Comparison of ENCODE assay signal across 13 cellular contexts in the genomic region with DNA sequence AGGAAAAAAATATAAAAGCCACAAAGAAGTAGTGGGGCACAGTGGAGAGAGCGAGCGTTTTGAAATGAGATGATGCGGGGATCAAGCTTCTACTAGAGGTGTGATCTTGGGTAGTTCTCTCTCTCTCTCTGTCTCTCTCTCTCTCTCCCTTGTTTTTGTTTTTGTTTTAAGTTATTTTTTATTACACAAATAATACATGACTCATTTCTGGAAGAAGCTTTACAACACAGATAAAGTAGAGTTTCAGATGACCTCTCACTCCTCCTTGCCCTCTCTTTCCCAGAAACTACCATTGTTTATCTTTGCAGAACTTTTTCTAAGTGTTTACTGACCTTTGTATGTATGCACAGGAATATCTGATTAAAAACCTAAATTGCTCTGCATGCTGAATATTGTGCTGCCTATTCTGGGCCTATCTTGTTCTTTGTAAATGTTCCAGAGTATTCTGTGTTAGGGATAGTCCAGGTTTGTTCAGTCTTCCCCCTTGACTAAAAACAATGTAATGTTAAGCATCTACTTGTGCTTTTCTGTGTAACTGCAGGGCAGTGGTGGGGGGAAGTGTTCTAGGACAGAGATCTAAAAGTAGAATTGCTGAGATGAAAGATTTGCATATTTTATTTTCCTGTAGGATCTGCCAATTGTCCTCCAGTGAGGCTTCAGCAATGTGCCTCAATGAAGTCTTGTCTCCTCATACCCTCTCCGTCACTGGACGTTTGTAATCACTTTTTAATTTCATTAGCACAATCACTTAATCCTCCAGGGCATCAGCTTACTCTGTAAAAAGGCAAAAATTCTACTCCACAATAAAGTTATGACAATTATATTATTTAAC. TPM values are rescaled to one million over a fixed set of nuclear protein-coding genes. Genes with fewer than 3 reads are reported as not detected.
DNase-seq lines count a peak whose midpoint lies in the region; TF ChIP-seq lines count a peak whose summit lies in the region.
"Had no signal": no experiment of that assay in that cellular context is flagged by ENCODE, and none has a peak within 500 bp of the region (broad histone marks: within the 10 kb centered on the region; RNA-seq: fewer than 3 reads in every experiment).

No MANE protein-coding gene starts in this region.

- DNase-seq in EH (ENCODE audit: low read depth) (peak; percentile 59), foreskin fibroblast (peak; percentile 15 to 51), epidermal melanocyte (ENCODE audit: insufficient read length, low spot score) (no peak), DMS 273 treated with DMSO at 0.1 percent for 48 hours (lab: John Stamatoyannopoulos, UW) (no peak), cardiac septum (ENCODE audit: low spot score) (no peak)
- DNase-seq: effector CD8-positive, alpha-beta T cell; hippocampal formation; left ventricle myocardium superior; NCI-H2171 treated with DMSO at 0.1 percent for 48 hours; sigmoid colon had no signal

- intact Hi-C loops in cardiac septum (cut with DNase I) = no loop called here

- H3K4me3 ChIP-seq in foreskin fibroblast (ENCODE audit: low read depth in 1 of 2, low read length in 2 of 2) = no peak overlapping the region
- H3K4me3 ChIP-seq: sigmoid colon had no signal

- peaks cover 92% of the 10 kb centered on the region for H3K4me1 Mint-ChIP-seq in activated naive CD8-positive, alpha-beta T cell (ENCODE audit: low read depth)
- H3K4me1 Mint-ChIP-seq: neural crest cell had no signal

- peak overlapping the region; percentile 46 for H3K4me3 Mint-ChIP-seq in activated naive CD8-positive, alpha-beta T cell
- H3K4me3 Mint-ChIP-seq: neural crest cell had no signal

- no peak for TF ChIP-seq CTCF in foreskin fibroblast (IDR thresholded peaks at IDR 0.05; ENCODE audit: low read depth, low read length)

- H3K27me3 Mint-ChIP-seq in activated naive CD8-positive, alpha-beta T cell = no peaks in the 10 kb centered on the region

- peaks cover 5% of the 10 kb centered on the region for H3K36me3 Mint-ChIP-seq in activated naive CD8-positive, alpha-beta T cell

- H3K27ac Mint-ChIP-seq in activated naive CD8-positive, alpha-beta T cell = peak overlapping the region; percentile 89

- H3K9me3 Mint-ChIP-seq in activated naive CD8-positive, alpha-beta T cell (ENCODE audit: low read depth) = no peaks in the 10 kb centered on the region

- peak overlapping the region; percentile 27 for H3K27ac ChIP-seq in KOPT-K1 (ENCODE audit: low read depth, low read length, poor library complexity, severe bottlenecking)
- H3K27ac ChIP-seq: sigmoid colon had no signal

- peaks cover 12% of the 10 kb centered on the region; the same call in 1 of the 2 replicates for H3K36me3 ChIP-seq in KOPT-K1 (ENCODE audit: insufficient read depth, low read length)
- H3K36me3 ChIP-seq: sigmoid colon had no signal

- H3K9me3 ChIP-seq in KOPT-K1 (ENCODE audit: insufficient read depth, low read length, poor library complexity, severe bottlenecking) = peaks cover under 1% of the 10 kb centered on the region
- H3K9me3 ChIP-seq: sigmoid colon had no signal

RNA-seq across cellular contexts. Expression of a gene that starts 52.0 kb away (rescaled TPM):
- 4.5 TPM for total RNA-seq in cardiac septum
- total RNA-seq: neural crest cell had no signal

Comparison
In these comparisons a context has a peak if more than half of its experiments do, and no peak if none do; other contexts are left out.
1. DNase-seq: peak in EH (single experiment) and foreskin fibroblast (2 of 2); none in epidermal melanocyte (single experiment), DMS 273 treated with DMSO at 0.1 percent for 48 hours (single experiment) and cardiac septum (single experiment).